Comparison of ENCODE assay signal across 27 cellular contexts in the genomic region with DNA sequence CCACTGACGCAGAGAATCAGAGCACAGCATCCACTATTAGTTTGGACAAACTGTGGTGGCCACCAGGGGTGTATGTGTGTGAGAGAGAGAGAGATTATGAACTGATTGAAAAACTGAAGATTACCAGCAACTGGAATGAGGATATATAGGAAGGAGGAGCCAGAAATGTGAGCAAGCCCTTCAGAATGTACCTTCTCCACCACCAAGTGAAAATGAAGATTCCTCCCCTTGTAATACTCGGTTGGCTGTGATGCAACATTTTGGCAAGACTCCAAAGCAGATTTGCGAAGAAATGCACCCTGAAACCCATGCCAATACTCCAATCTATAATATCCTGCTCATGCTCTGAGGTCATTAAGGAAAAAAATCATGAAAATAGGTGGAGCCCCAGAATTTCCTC.
DNase-seq lines count a peak whose midpoint lies in the region; TF ChIP-seq lines count a peak whose summit lies in the region.
"Had no signal": no experiment of that assay in that cellular context is flagged by ENCODE, and none has a peak within 500 bp of the region (broad histone marks: within the 10 kb centered on the region; RNA-seq: fewer than 3 reads in every experiment).

No MANE protein-coding gene starts in this region.

- no peak overlapping the region for H3K27ac Mint-ChIP-seq in MCF 10A (ENCODE audit: low read depth, unreplicated experiment)
- H3K27ac Mint-ChIP-seq in endothelial cell (ENCODE audit: unreplicated experiment): no peak overlapping the region
- H3K27ac Mint-ChIP-seq: activated CD4-positive, alpha-beta T cell treated with anti-CD3 and anti-CD28 coated beads for 36 hours; activated naive CD4-positive, alpha-beta T cell treated with anti-CD3 and anti-CD28 coated beads, Interleukin-2, amount 10 ng/mL, durations not matched to agents 7 days and 5 days; activated T-cell treated with anti-CD3 and anti-CD28 coated beads, Interleukin-2, amount 50 U/mL, for 72 hours; dendritic cell treated with granulocyte-macrophage colony-stimulating factor and Interleukin-4, amounts not matched to agents 40 ng/mL and 50 ng/mL, for 4 days; H9 had no signal

- CTCF ChIA-PET in MCF 10A (lab: Yijun Ruan, JAX): no interaction called here

- no peak for TF ChIP-seq POLR2A in breast epithelium (IDR thresholded peaks at IDR 0.05)

- POLR2A ChIA-PET in MCF 10A (lab: Yijun Ruan, JAX): no interaction called here

- H3K4me3 ChIP-seq in breast epithelium: no peak overlapping the region
- no peak overlapping the region for H3K4me3 ChIP-seq in astrocyte of the cerebellum (ENCODE audit: low read depth, low read length)
- no peak overlapping the region for H3K4me3 ChIP-seq in fibroblast of villous mesenchyme (ENCODE audit: low read depth, low read length)
- no peak overlapping the region for H3K4me3 ChIP-seq in tibial artery
- H3K4me3 ChIP-seq: BLaER1 treated with 17β-estradiol and CSF1 and Interleukin-3, amounts not matched to agents 10 nM and 100 nM; left ventricle myocardium inferior; prostate gland; smooth muscle cell; stomach; upper lobe of left lung had no signal

- in situ Hi-C loops in astrocyte of the cerebellum (cut with HindIII; ENCODE audit: low sequenced_read_pairs): no loop called here
- in situ Hi-C loops in KBM-7 (cut with MboI; ENCODE audit: low pct_unique_long_range_greater_than_20kb, low sequenced_read_pairs): no loop called here

- H3K9me3 Mint-ChIP-seq in MCF 10A (ENCODE audit: unreplicated experiment): no peaks in the 10 kb centered on the region
- no peaks in the 10 kb centered on the region for H3K9me3 Mint-ChIP-seq in endothelial cell (ENCODE audit: unreplicated experiment)
- H3K9me3 Mint-ChIP-seq: activated naive CD4-positive, alpha-beta T cell treated with anti-CD3 and anti-CD28 coated beads, Interleukin-2, amount 10 ng/mL, durations not matched to agents 7 days and 5 days; activated T-cell treated with anti-CD3 and anti-CD28 coated beads, Interleukin-2, amount 50 U/mL, for 72 hours; dendritic cell treated with granulocyte-macrophage colony-stimulating factor and Interleukin-4, amounts not matched to agents 40 ng/mL and 50 ng/mL, for 4 days; H9 had no signal

- peak; percentile 67 for DNase-seq in MCF 10A (ENCODE audit: unreplicated experiment)
- no peak for DNase-seq in breast epithelium (ENCODE audit: low spot score in 2 of 2)
- DNase-seq in astrocyte of the cerebellum (ENCODE audit: low read depth): peak; percentile 20
- DNase-seq in fibroblast of villous mesenchyme (ENCODE audit: low read depth): peak; percentile 3
- no peak for DNase-seq in KBM-7
- DNase-seq in tibial artery: no peak
- no peak for DNase-seq in endothelial cell (ENCODE audit: low spot score)
- no peak for DNase-seq in HuH-7.5 (ENCODE audit: low spot score)
- DNase-seq: activated CD4-positive, alpha-beta T cell treated with anti-CD3 and anti-CD28 coated beads for 36 hours; activated naive CD4-positive, alpha-beta T cell treated with anti-CD3 and anti-CD28 coated beads, Interleukin-2, amount 10 ng/mL, durations not matched to agents 7 days and 5 days; activated T-cell treated with anti-CD3 and anti-CD28 coated beads, Interleukin-2, amount 50 U/mL, for 72 hours; Calu3; glutamatergic neuron; H9; left ventricle myocardium inferior; MM.1S; NCI-H2171; NCI-H748 treated with DMSO at 0.1 percent for 48 hours; SHP77; stimulated activated CD4-positive, alpha-beta T cell treated with anti-CD3 and anti-CD28 coated beads, Interleukin-4, amount 100 ng/mL, for 1 hour; stomach; upper lobe of left lung had no signal

- TF ChIP-seq CTCF in MCF 10A (IDR thresholded peaks at IDR 0.05; ENCODE audit: unreplicated experiment): no peak
- TF ChIP-seq CTCF in breast epithelium (IDR thresholded peaks at IDR 0.05): no peak
- peak; percentile 3 for TF ChIP-seq CTCF in astrocyte of the cerebellum (IDR thresholded peaks at IDR 0.05; ENCODE audit: low read depth, low read length, missing control alignments)
- no peak for TF ChIP-seq CTCF in fibroblast of villous mesenchyme (IDR thresholded peaks at IDR 0.05; ENCODE audit: insufficient read depth, low read depth, low read length)
- TF ChIP-seq CTCF in tibial artery (IDR thresholded peaks at IDR 0.05): no peak
- no peak for TF ChIP-seq CTCF in endothelial cell (IDR thresholded peaks at IDR 0.05; ENCODE audit: unreplicated experiment)

- H3K27me3 Mint-ChIP-seq in MCF 10A (ENCODE audit: insufficient read depth, unreplicated experiment) (no peaks in the 10 kb centered on the region), endothelial cell (ENCODE audit: unreplicated experiment) (peaks cover 2% of the 10 kb centered on the region)
- H3K27me3 Mint-ChIP-seq: activated CD4-positive, alpha-beta T cell treated with anti-CD3 and anti-CD28 coated beads for 36 hours; activated naive CD4-positive, alpha-beta T cell treated with anti-CD3 and anti-CD28 coated beads, Interleukin-2, amount 10 ng/mL, durations not matched to agents 7 days and 5 days; dendritic cell treated with granulocyte-macrophage colony-stimulating factor and Interleukin-4, amounts not matched to agents 40 ng/mL and 50 ng/mL, for 4 days had no signal

- no TSS peak for BruUV-seq in MCF 10A (replicated peaks; lab: Mats Ljungman, UMichigan)

- peaks cover 10% of the 10 kb centered on the region for H3K4me1 Mint-ChIP-seq in MCF 10A (ENCODE audit: insufficient read depth, unreplicated experiment)
- H3K4me1 Mint-ChIP-seq in endothelial cell (ENCODE audit: unreplicated experiment): no peaks in the 10 kb centered on the region
- H3K4me1 Mint-ChIP-seq: activated CD4-positive, alpha-beta T cell treated with anti-CD3 and anti-CD28 coated beads for 36 hours; activated naive CD4-positive, alpha-beta T cell treated with anti-CD3 and anti-CD28 coated beads, Interleukin-2, amount 10 ng/mL, durations not matched to agents 7 days and 5 days; H9 had no signal

- H3K27ac ChIP-seq in breast epithelium (no peak overlapping the region), tibial artery (no peak overlapping the region)
- H3K27ac ChIP-seq: 22Rv1, left ventricle myocardium inferior, prostate gland, stomach, upper lobe of left lung had no signal

- intact Hi-C loops in MCF 10A (cut with micrococcal nuclease) (no loop called here), breast epithelium (cut with DNase I; ENCODE audit: low total_unique reads) (no loop called here), tibial artery (cut with DNase I; ENCODE audit: low total_unique reads) (no loop called here)

- H3K9me3 ChIP-seq in breast epithelium: no peaks in the 10 kb centered on the region
- no peaks in the 10 kb centered on the region for H3K9me3 ChIP-seq in tibial artery
- H3K9me3 ChIP-seq: BLaER1 treated with 17β-estradiol and CSF1 and Interleukin-3, amounts not matched to agents 10 nM and 100 nM; left ventricle myocardium inferior; prostate gland; stomach; upper lobe of left lung had no signal

- H3K4me3 Mint-ChIP-seq in MCF 10A (ENCODE audit: unreplicated experiment) (peak overlapping the region; percentile 2), endothelial cell (ENCODE audit: unreplicated experiment) (no peak overlapping the region)
- H3K4me3 Mint-ChIP-seq: activated CD4-positive, alpha-beta T cell treated with anti-CD3 and anti-CD28 coated beads for 36 hours; activated naive CD4-positive, alpha-beta T cell treated with anti-CD3 and anti-CD28 coated beads, Interleukin-2, amount 10 ng/mL, durations not matched to agents 7 days and 5 days; activated T-cell treated with anti-CD3 and anti-CD28 coated beads, Interleukin-2, amount 50 U/mL, for 72 hours; dendritic cell treated with granulocyte-macrophage colony-stimulating factor and Interleukin-4, amounts not matched to agents 40 ng/mL and 50 ng/mL, for 4 days; H9 had no signal

- H3K36me3 ChIP-seq in breast epithelium (no peaks in the 10 kb centered on the region), tibial artery (no peaks in the 10 kb centered on the region)
- H3K36me3 ChIP-seq: BLaER1 treated with 17β-estradiol and CSF1 and Interleukin-3, amounts not matched to agents 10 nM and 100 nM; left ventricle myocardium inferior; prostate gland; stomach; upper lobe of left lung had no signal

- H3K27me3 ChIP-seq in breast epithelium (no peaks in the 10 kb centered on the region), tibial artery (no peaks in the 10 kb centered on the region)
- H3K27me3 ChIP-seq: BLaER1 treated with 17β-estradiol and CSF1 and Interleukin-3, amounts not matched to agents 10 nM and 100 nM; stomach; upper lobe of left lung had no signal

- H3K4me1 ChIP-seq in breast epithelium (no peaks in the 10 kb centered on the region), tibial artery (no peaks in the 10 kb centered on the region)
- H3K4me1 ChIP-seq: left ventricle myocardium inferior, prostate gland, stomach, upper lobe of left lung had no signal

- H3K36me3 Mint-ChIP-seq in MCF 10A (ENCODE audit: insufficient read depth, unreplicated experiment): no peaks in the 10 kb centered on the region
- no peaks in the 10 kb centered on the region for H3K36me3 Mint-ChIP-seq in endothelial cell (ENCODE audit: low read depth, unreplicated experiment)
- H3K36me3 Mint-ChIP-seq: activated naive CD4-positive, alpha-beta T cell treated with anti-CD3 and anti-CD28 coated beads, Interleukin-2, amount 10 ng/mL, durations not matched to agents 7 days and 5 days had no signal

Comparison
In these comparisons a context has a peak if more than half of its experiments do, and no peak if none do; other contexts are left out.
1. DNase-seq: peak in MCF 10A (single experiment), astrocyte of the cerebellum (single experiment) and fibroblast of villous mesenchyme (single experiment); none in breast epithelium (0 of 2), KBM-7 (single experiment), tibial artery (0 of 2), endothelial cell (single experiment) and HuH-7.5 (single experiment).